In genomic region chr14:61374284-61374683, GRCh38 we compare ENCODE assay signal across 14 cellular contexts.
"Had no signal": no experiment of that assay in that cellular context is flagged by ENCODE, and none has a peak within 500 bp of the region (broad histone marks: within the 10 kb centered on the region; RNA-seq: fewer than 3 reads in every experiment).

No MANE protein-coding gene starts in this region.

- H3K27me3 Mint-ChIP-seq: stimulated activated naive B cell treated with anti-CD40 and anti-IgM and Interleukin-4, amounts not matched to agents 10 μg/mL and 1 μg/mL and 100 μg/mL, for 72 hours had no signal

- H3K4me1 Mint-ChIP-seq: nephron had no signal

- H3K27me3 ChIP-seq: esophagus squamous epithelium, tibial artery had no signal

- H3K4me1 ChIP-seq: tibial artery had no signal

- DNase-seq: activated gamma-delta T cell; activated T-cell treated with anti-CD3 and anti-CD28 coated beads, Interleukin-2, amount 50 U/mL, for 4 hours; esophagus squamous epithelium; hippocampal formation; mesendoderm; nucleus accumbens; posterior cingulate gyrus; retina; stimulated activated CD4-positive, alpha-beta T cell treated with anti-CD3 and anti-CD28 coated beads, Interleukin-12 subunit alpha, Interleukin-12 subunit beta, amount 100 ng/mL, for 4 hours; stimulated activated CD4-positive, alpha-beta T cell treated with anti-CD3 and anti-CD28 coated beads, Interleukin-2, amount 100 ng/mL, for 24 hours; stimulated activated naive B cell treated with anti-CD40 and anti-IgM and Interleukin-4, amounts not matched to agents 10 μg/mL and 1 μg/mL and 100 μg/mL, for 72 hours; tibial artery had no signal

- H3K4me3 ChIP-seq: coronary artery, esophagus squamous epithelium, tibial artery had no signal

- ATAC-seq: activated T-cell treated with anti-CD3 and anti-CD28 coated beads, Interleukin-2, amount 50 U/mL, for 4 hours; stimulated activated naive B cell treated with anti-CD40 and anti-IgM and Interleukin-4, amounts not matched to agents 10 μg/mL and 1 μg/mL and 100 μg/mL, for 72 hours had no signal

- H3K4me3 Mint-ChIP-seq: activated T-cell treated with anti-CD3 and anti-CD28 coated beads, Interleukin-2, amount 50 U/mL, for 4 hours; nephron; stimulated activated naive B cell treated with anti-CD40 and anti-IgM and Interleukin-4, amounts not matched to agents 10 μg/mL and 1 μg/mL and 100 μg/mL, for 72 hours had no signal

- H3K27ac Mint-ChIP-seq: nephron; stimulated activated naive B cell treated with anti-CD40 and anti-IgM and Interleukin-4, amounts not matched to agents 10 μg/mL and 1 μg/mL and 100 μg/mL, for 72 hours had no signal

- H3K27ac ChIP-seq: coronary artery, esophagus squamous epithelium, tibial artery had no signal
